In the genomic region with DNA sequence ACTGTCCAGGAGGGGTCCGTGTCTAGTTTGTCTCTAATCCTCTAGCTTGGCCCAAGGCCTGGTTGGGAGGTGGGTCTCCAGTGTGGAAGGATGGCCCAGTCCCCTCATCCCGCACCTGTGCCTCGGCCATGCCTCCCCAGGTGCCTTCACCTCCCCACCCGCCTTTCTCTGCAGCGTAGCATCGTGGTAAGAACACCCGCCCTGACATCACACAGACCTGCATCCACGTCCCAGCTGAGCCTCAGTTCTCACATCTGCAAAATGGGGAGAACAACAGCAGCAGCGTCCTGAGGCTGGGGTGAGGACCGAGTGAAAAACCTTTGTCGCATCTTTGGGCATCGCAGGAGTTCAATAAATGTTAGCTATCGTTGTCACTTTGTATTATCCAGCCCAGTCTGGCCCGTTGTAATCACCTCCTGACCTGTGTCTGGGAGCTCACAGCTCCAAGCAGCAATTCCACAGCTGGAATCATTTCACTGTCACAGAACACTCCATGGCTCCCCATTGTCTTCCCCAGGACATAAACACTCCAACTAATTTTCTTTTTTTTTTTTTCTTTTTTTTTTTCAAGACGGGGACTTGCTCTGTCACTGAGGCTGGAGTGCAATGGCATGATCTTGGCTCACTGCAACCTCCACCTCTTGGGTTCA, we compare ENCODE assay signal across 1 cellular context.
TF ChIP-seq lines count a peak whose summit lies in the region.

No MANE protein-coding gene starts in this region.

TF ChIP-seq in H1, 55 proteins besides CTCF, POLR2A, EP300 and RAD21 (continued from another document):
- no peak for TF ChIP-seq ATF2 (IDR thresholded peaks at IDR 0.05; ENCODE audit: low read length)
